ENCODE assay signal across 15 cellular contexts in the genomic region with DNA sequence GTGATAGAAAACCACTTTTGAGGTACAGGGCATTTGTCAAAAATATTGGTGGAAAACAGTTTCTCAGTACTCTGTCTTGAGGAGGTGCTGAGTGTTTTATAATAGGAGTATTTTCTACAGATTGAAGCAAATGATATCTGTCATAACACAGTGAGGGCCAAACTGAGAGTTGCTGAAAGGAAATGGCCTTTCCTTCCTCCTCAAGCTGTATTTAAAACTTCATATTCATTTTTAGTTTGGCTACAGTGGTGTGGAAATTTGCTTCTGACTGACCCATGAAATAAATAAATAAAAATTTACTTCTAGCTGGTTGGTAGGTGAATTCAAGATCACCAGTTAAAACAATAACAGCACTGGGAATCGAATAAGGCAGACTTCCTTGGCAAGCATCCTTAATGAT.
"Had no signal": no experiment of that assay in that cellular context is flagged by ENCODE, and none has a peak within 500 bp of the region (broad histone marks: within the 10 kb centered on the region; RNA-seq: fewer than 3 reads in every experiment).

No MANE protein-coding gene starts in this region.

- H3K9me3 ChIP-seq: sigmoid colon, uterus had no signal

- DNase-seq: activated B cell treated with CpG ODN at 0.5 μM for 24 hours; activated CD4-positive, alpha-beta T cell treated with anti-CD3 and anti-CD28 coated beads, Interleukin-2, amount 10 ng/mL, durations not matched to agents 24 days and 14 days; activated CD8-positive, alpha-beta memory T cell treated with anti-CD3 and anti-CD28 coated beads, Interleukin-2, amount 50 U/mL, for 48 hours; activated gamma-delta T cell; activated T-cell treated with anti-CD3 and anti-CD28 coated beads, Interleukin-2, amount 50 U/mL, for 72 hours; caudate nucleus; effector memory CD4-positive, alpha-beta T cell; hippocampal formation; kidney glomerular epithelial cell; sigmoid colon; stimulated activated CD4-positive, alpha-beta T cell treated with anti-CD3 and anti-CD28 coated beads, Interleukin-12 subunit alpha, Interleukin-12 subunit beta, amount 100 ng/mL, for 4 hours; stimulated activated CD4-positive, alpha-beta T cell treated with anti-CD3 and anti-CD28 coated beads, Interleukin-2, amount 100 ng/mL, for 24 hours; uterus had no signal

- H3K4me3 ChIP-seq: coronary artery, sigmoid colon, uterus had no signal

- ATAC-seq: activated naive CD4-positive, alpha-beta T cell treated with anti-CD3 and anti-CD28 coated beads, Interleukin-2, amount 50 U/mL, for 72 hours; activated T-cell treated with anti-CD3 and anti-CD28 coated beads, Interleukin-2, amount 50 U/mL, for 72 hours had no signal

- H3K27ac ChIP-seq: coronary artery, uterus had no signal

- H3K27me3 ChIP-seq: sigmoid colon, uterus had no signal

- H3K36me3 ChIP-seq: sigmoid colon, uterus had no signal
